ENCODE assay signal across 18 cellular contexts in genomic region chr1:119771016-119771415, GRCh38. TPM values are rescaled to one million over a fixed set of nuclear protein-coding genes. Genes with fewer than 3 reads are reported as not detected.
DNase-seq lines count a peak whose midpoint lies in the region; TF ChIP-seq lines count a peak whose summit lies in the region.
"Had no signal": no experiment of that assay in that cellular context is flagged by ENCODE, and none has a peak within 500 bp of the region (broad histone marks: within the 10 kb centered on the region; RNA-seq: fewer than 3 reads in every experiment).

No MANE protein-coding gene starts in this region.

- H3K4me1 ChIP-seq in BE2C, result no peaks in the 10 kb centered on the region
- H3K4me1 ChIP-seq: uterus had no signal

- H3K9me3 Mint-ChIP-seq in nephron, result no peaks in the 10 kb centered on the region
- H3K9me3 Mint-ChIP-seq: activated T-helper 17 cell treated with anti-CD3 and anti-CD28 coated beads, Interleukin-2, amount 50 U/mL, for 72 hours; CD4-positive, alpha-beta memory T cell had no signal

- peaks cover 51% of the 10 kb centered on the region for H3K4me1 Mint-ChIP-seq in nephron
- H3K4me1 Mint-ChIP-seq: activated T-helper 17 cell treated with anti-CD3 and anti-CD28 coated beads, Interleukin-2, amount 50 U/mL, for 72 hours; CD4-positive, alpha-beta memory T cell had no signal

- H3K27me3 ChIP-seq in BE2C, result peaks cover 8% of the 10 kb centered on the region; the same call in 1 of the 2 replicates
- H3K27me3 ChIP-seq: uterus had no signal

- H3K4me3 Mint-ChIP-seq in nephron, result no peak overlapping the region
- H3K4me3 Mint-ChIP-seq: activated T-helper 17 cell treated with anti-CD3 and anti-CD28 coated beads, Interleukin-2, amount 50 U/mL, for 72 hours; CD4-positive, alpha-beta memory T cell had no signal

- H3K27ac Mint-ChIP-seq in nephron, result no peak overlapping the region
- H3K27ac Mint-ChIP-seq: activated T-helper 17 cell treated with anti-CD3 and anti-CD28 coated beads, Interleukin-2, amount 50 U/mL, for 72 hours; CD4-positive, alpha-beta memory T cell had no signal

- H3K27me3 Mint-ChIP-seq in nephron (ENCODE audit: low read depth), result peaks cover 5% of the 10 kb centered on the region

- H3K4me3 ChIP-seq in BE2C (ENCODE audit: low read depth, low read length), result no peak overlapping the region
- H3K4me3 ChIP-seq: lung, uterus had no signal

- DNase-seq in NCI-H2029 (lab: John Stamatoyannopoulos, UW) (peak; percentile 13), NCI-H2029 treated with DMSO at 0.1 percent for 48 hours (lab: John Stamatoyannopoulos, UW) (no peak), NCI-H1694 treated with DMSO at 0.1 percent for 48 hours (lab: John Stamatoyannopoulos, UW) (peak; percentile 25), dermis blood vessel endothelial cell (peak; percentile 5), cerebellum (ENCODE audit: low spot score) (no peak), middle frontal gyrus (ENCODE audit: extremely low spot score, low spot score) (no peak), BE2C (no peak)
- DNase-seq: activated CD4-positive, alpha-beta T cell treated with anti-CD3 and anti-CD28 coated beads, Interleukin-2, amount 50 U/mL, for 4 hours; CD4-positive, alpha-beta memory T cell; cortex of kidney; stimulated activated naive CD4-positive, alpha-beta T cell treated with Interleukin-2 at 50 U/mL for 16 hours; uterus had no signal

- no peaks in the 10 kb centered on the region for H3K36me3 Mint-ChIP-seq in nephron (ENCODE audit: low read depth)
- H3K36me3 Mint-ChIP-seq: CD4-positive, alpha-beta memory T cell had no signal

- TF ChIP-seq CTCF in nephron (IDR thresholded peaks at IDR 0.05; ENCODE audit: unreplicated experiment in 3 of 3), result peak in 2 of 3 experiments; percentile 29 to 30
- TF ChIP-seq CTCF in BE2C (IDR thresholded peaks at IDR 0.05; ENCODE audit: low read depth, low read length), result no peak

- H3K36me3 ChIP-seq in BE2C, result no peaks in the 10 kb centered on the region
- H3K36me3 ChIP-seq: uterus had no signal

- no peaks in the 10 kb centered on the region for H3K9me3 ChIP-seq in BE2C
- H3K9me3 ChIP-seq: uterus had no signal

RNA-seq across cellular contexts. Expression of gene HMGCS2, which starts 2.3 kb away (rescaled TPM):
- not detected in 2 replicates for total RNA-seq in dermis blood vessel endothelial cell
- total RNA-seq in cerebellum, result 0.64 TPM
- polyA plus RNA-seq in BE2C (2012; ENCODE audit: insufficient read depth, insufficient read length, low read depth), result not detected
- total RNA-seq: activated T-helper 17 cell treated with anti-CD3 and anti-CD28 coated beads, Interleukin-2, amount 50 U/mL, for 72 hours; CD4-positive, alpha-beta memory T cell; NCI-H460; T-helper 2 cell treated with Interferon-gamma antibody and Interleukin-4, amounts not matched to agents 100 ng/mL and 5 ng/mL, for 36 hours had no signal
- polyA plus RNA-seq: CD4-positive, alpha-beta memory T cell had no signal

RNA-seq across cellular contexts. Expression of gene REG4, which starts 40.2 kb away (rescaled TPM):
- total RNA-seq in dermis blood vessel endothelial cell, result not detected in 2 replicates
- not detected for total RNA-seq in cerebellum
- not detected for polyA plus RNA-seq in BE2C (2012; ENCODE audit: insufficient read depth, insufficient read length, low read depth)
- total RNA-seq: lung; NCI-H460; skeletal muscle tissue; T-helper 2 cell treated with Interferon-gamma antibody and Interleukin-4, amounts not matched to agents 100 ng/mL and 5 ng/mL, for 36 hours; uterus had no signal

RNA-seq across cellular contexts. Expression of gene PHGDH, which starts 59.3 kb away (rescaled TPM):
- total RNA-seq in dermis blood vessel endothelial cell (1.4 and 6.8 TPM in 2 replicates), cerebellum (36.2 TPM)
- 436 TPM for polyA plus RNA-seq in BE2C (2012; ENCODE audit: insufficient read depth, insufficient read length, low read depth)

Comparison
In these comparisons a context has a peak if more than half of its experiments do, and no peak if none do; other contexts are left out.
1. DNase-seq: peak in NCI-H2029 (single experiment), NCI-H1694 treated with DMSO at 0.1 percent for 48 hours (single experiment) and dermis blood vessel endothelial cell (single experiment); none in NCI-H2029 treated with DMSO at 0.1 percent for 48 hours (single experiment), cerebellum (single experiment), middle frontal gyrus (single experiment) and BE2C (single experiment).